10 cellular contexts compared by ENCODE assay signal in the genomic region with DNA sequence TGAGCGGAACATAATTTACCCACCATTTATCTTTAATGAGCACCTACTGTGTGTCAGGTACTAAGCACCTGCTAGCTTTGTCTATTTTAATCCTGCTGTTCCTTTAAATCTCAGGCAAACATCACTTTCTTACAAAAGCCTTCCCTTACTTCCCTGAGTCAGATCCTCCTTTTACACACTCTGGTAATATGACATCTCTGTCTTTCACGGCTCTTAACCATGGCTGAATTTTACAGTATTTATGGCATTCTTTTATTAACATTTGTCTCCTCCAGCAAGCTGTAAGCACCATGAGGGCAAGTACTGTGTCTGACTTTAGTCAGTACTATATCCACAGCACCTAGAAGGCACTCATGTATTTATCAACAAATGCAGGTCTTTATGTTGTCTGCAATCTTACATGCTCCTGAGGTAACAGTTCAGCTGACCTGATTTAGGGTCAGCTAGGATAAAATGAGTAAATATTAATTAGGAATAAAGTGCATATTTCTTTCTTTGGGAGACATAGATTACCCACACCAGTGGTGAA. TPM values are rescaled to one million over a fixed set of nuclear protein-coding genes. Genes with fewer than 3 reads are reported as not detected.
DNase-seq lines count a peak whose midpoint lies in the region; ATAC-seq and TF ChIP-seq lines count a peak whose summit lies in the region.
"Had no signal": no experiment of that assay in that cellular context is flagged by ENCODE, and none has a peak within 500 bp of the region (broad histone marks: within the 10 kb centered on the region; RNA-seq: fewer than 3 reads in every experiment).

No MANE protein-coding gene starts in this region.

- H3K4me1 ChIP-seq in esophagus squamous epithelium = no peaks in the 10 kb centered on the region

- no peaks in the 10 kb centered on the region for H3K9me3 ChIP-seq in esophagus squamous epithelium
- H3K9me3 ChIP-seq: right lobe of liver had no signal

- intact Hi-C loops in activated CD4-positive, alpha-beta T cell treated with anti-CD3 and anti-CD28 coated beads for 36 hours (cut with DNase I, micrococcal nuclease) = loop anchor here (1.0 to 5.0 kb wide), 10 partner anchors 26 to 559 kb away; no protein-coding TSS in a partner anchor
- intact Hi-C loops in esophagus squamous epithelium (cut with DNase I) = no loop called here

- no peak for DNase-seq in activated CD4-positive, alpha-beta T cell treated with anti-CD3 and anti-CD28 coated beads for 36 hours
- no peak for DNase-seq in activated CD4-positive, alpha-beta T cell treated with anti-CD3 and anti-CD28 coated beads, Interleukin-2, amount 50 U/mL, for 4 hours
- DNase-seq in T-helper 2 cell treated with Interferon-gamma antibody and Interleukin-4, amounts not matched to agents 5 μg/mL and 100 μg/mL, for 36 hours (ENCODE audit: low spot score) = no peak
- DNase-seq in renal cortical epithelial cell (ENCODE audit: low read depth) = peak; percentile 20
- no peak for DNase-seq in esophagus squamous epithelium (lab: John Stamatoyannopoulos, UW)
- DNase-seq in stimulated activated naive CD4-positive, alpha-beta T cell treated with Interleukin-2 at 50 U/mL for 16 hours (lab: John Stamatoyannopoulos, UW) = no peak
- DNase-seq in COLO829 (ENCODE audit: low spot score) = no peak
- DNase-seq: right lobe of liver had no signal

- TF ChIP-seq POLR2A in esophagus squamous epithelium (IDR thresholded peaks at IDR 0.05) = no peak

- TF ChIP-seq CTCF in esophagus squamous epithelium (IDR thresholded peaks at IDR 0.05) = no peak

- H3K27me3 Mint-ChIP-seq in activated CD4-positive, alpha-beta T cell treated with anti-CD3 and anti-CD28 coated beads for 36 hours = no peaks in the 10 kb centered on the region
- no peaks in the 10 kb centered on the region for H3K27me3 Mint-ChIP-seq in T-helper 2 cell treated with Interferon-gamma antibody and Interleukin-4, amounts not matched to agents 5 μg/mL and 100 μg/mL, for 36 hours (ENCODE audit: low read depth)

- H3K27me3 ChIP-seq in esophagus squamous epithelium = no peaks in the 10 kb centered on the region
- H3K27me3 ChIP-seq: right lobe of liver had no signal

- peaks cover 2% of the 10 kb centered on the region for H3K9me3 Mint-ChIP-seq in activated CD4-positive, alpha-beta T cell treated with anti-CD3 and anti-CD28 coated beads for 36 hours (ENCODE audit: low read depth)
- peaks cover 7% of the 10 kb centered on the region for H3K9me3 Mint-ChIP-seq in T-helper 2 cell treated with Interferon-gamma antibody and Interleukin-4, amounts not matched to agents 5 μg/mL and 100 μg/mL, for 36 hours

- H3K4me1 Mint-ChIP-seq in activated CD4-positive, alpha-beta T cell treated with anti-CD3 and anti-CD28 coated beads for 36 hours = peaks cover 79% of the 10 kb centered on the region
- H3K4me1 Mint-ChIP-seq in T-helper 2 cell treated with Interferon-gamma antibody and Interleukin-4, amounts not matched to agents 5 μg/mL and 100 μg/mL, for 36 hours (ENCODE audit: low read depth) = peaks cover 71% of the 10 kb centered on the region

- H3K4me3 Mint-ChIP-seq in activated CD4-positive, alpha-beta T cell treated with anti-CD3 and anti-CD28 coated beads for 36 hours = peak overlapping the region; percentile 48
- peak overlapping the region; percentile 76 for H3K4me3 Mint-ChIP-seq in T-helper 2 cell treated with Interferon-gamma antibody and Interleukin-4, amounts not matched to agents 5 μg/mL and 100 μg/mL, for 36 hours

- H3K36me3 ChIP-seq in esophagus squamous epithelium = no peaks in the 10 kb centered on the region
- H3K36me3 ChIP-seq: right lobe of liver had no signal

- 65 to 90% methylated on average over 2 of the region's 2 CpGs for WGBS in esophagus squamous epithelium, 2 donors

- peak overlapping the region; percentile 93 for H3K27ac Mint-ChIP-seq in activated CD4-positive, alpha-beta T cell treated with anti-CD3 and anti-CD28 coated beads for 36 hours
- H3K27ac Mint-ChIP-seq in T-helper 2 cell treated with Interferon-gamma antibody and Interleukin-4, amounts not matched to agents 5 μg/mL and 100 μg/mL, for 36 hours = peak overlapping the region; percentile 94

- peak overlapping the region in 1 of 4 donors; percentile 7 for H3K4me3 ChIP-seq in esophagus squamous epithelium

- ATAC-seq in activated CD4-positive, alpha-beta T cell treated with anti-CD3 and anti-CD28 coated beads for 36 hours = peak; percentile 10
- peak; percentile 9 for ATAC-seq in HG03064 (IDR thresholded peaks at IDR 0.05; ENCODE audit: low read depth, unreplicated experiment)

- POLR2A ChIA-PET in activated CD4-positive, alpha-beta T cell treated with anti-CD3 and anti-CD28 coated beads for 36 hours (lab: Charles Lee) = interaction anchor here (1.3 to 3.0 kb wide), 2 partner anchors 34 to 94 kb away, joined by 6 to 10 read pairs; partner anchors contain the start of gene HBS1L

- H3K27ac ChIP-seq in esophagus squamous epithelium = no peak overlapping the region
- H3K27ac ChIP-seq: VCaP had no signal

- no peaks in the 10 kb centered on the region for H3K36me3 Mint-ChIP-seq in activated CD4-positive, alpha-beta T cell treated with anti-CD3 and anti-CD28 coated beads for 36 hours (ENCODE audit: low read depth)
- H3K36me3 Mint-ChIP-seq in T-helper 2 cell treated with Interferon-gamma antibody and Interleukin-4, amounts not matched to agents 5 μg/mL and 100 μg/mL, for 36 hours (ENCODE audit: low read depth) = peaks cover 3% of the 10 kb centered on the region

- CTCF ChIA-PET in activated CD4-positive, alpha-beta T cell treated with anti-CD3 and anti-CD28 coated beads for 36 hours (lab: Charles Lee) = interaction anchor here (0.7 to 3.7 kb wide), 18 partner anchors 12 to 133 kb away, joined by 3 to 19 read pairs (median 6); partner anchors contain the start of genes HBS1L and MYB

RNA-seq across cellular contexts. Expression of gene HBS1L, which starts 33.7 kb away (rescaled TPM):
- 100 to 1,000 TPM; 133 to 141 TPM for total RNA-seq in activated CD4-positive, alpha-beta T cell treated with anti-CD3 and anti-CD28 coated beads for 36 hours
- total RNA-seq in renal cortical epithelial cell (115 and 154 TPM in 2 replicates), esophagus squamous epithelium (10 to 100 TPM; 41.6 to 65.3 (median 45.8) TPM)
